Comparison of ENCODE assay signal across 27 cellular contexts in genomic region chr13:101399365-101399764, GRCh38. TPM values are rescaled to one million over a fixed set of nuclear protein-coding genes. Genes with fewer than 3 reads are reported as not detected.
DNase-seq lines count a peak whose midpoint lies in the region; ATAC-seq and TF ChIP-seq lines count a peak whose summit lies in the region.
"Had no signal": no experiment of that assay in that cellular context is flagged by ENCODE, and none has a peak within 500 bp of the region (broad histone marks: within the 10 kb centered on the region; RNA-seq: fewer than 3 reads in every experiment).

No MANE protein-coding gene starts in this region.

- H3K4me3 ChIP-seq in adipocyte (ENCODE audit: low read length) = no peak overlapping the region
- H3K4me3 ChIP-seq: body of pancreas, heart left ventricle, right lobe of liver, uterus had no signal

- H3K27ac ChIP-seq in foreskin keratinocyte (no peak overlapping the region), temporal lobe (ENCODE audit: low read depth, low read length) (peak overlapping the region; percentile 14)
- H3K27ac ChIP-seq: body of pancreas, heart left ventricle, right lobe of liver, uterus had no signal

- DNase-seq in HT1080 (ENCODE audit: low read depth) (peak; percentile 51), adipocyte (ENCODE audit: low read depth) (peak; percentile 23), foreskin keratinocyte (peak in 1 of 2 donors; percentile 59), AG20443 (ENCODE audit: low spot score) (no peak)
- DNase-seq: activated CD4-positive, alpha-beta T cell treated with anti-CD3 and anti-CD28 coated beads for 1 hour; activated naive CD8-positive, alpha-beta T cell treated with anti-CD3 and anti-CD28 coated beads, Interleukin-2, amount 10 ng/mL, durations not matched to agents 7 days and 5 days; activated T-cell treated with anti-CD3 and anti-CD28 coated beads for 4 hours; body of pancreas; Calu3; cerebellar nuclear complex; effector CD4-positive, alpha-beta T cell; heart left ventricle; KG1; left cardiac atrium; NCI-H2081; NCI-H345; NCI-H748 treated with DMSO at 0.1 percent for 48 hours; right lobe of liver; stimulated activated CD4-positive, alpha-beta T cell treated with anti-CD3 and anti-CD28 coated beads, Interleukin-15, amount 100 ng/mL, for 24 hours; stimulated activated naive CD4-positive, alpha-beta T cell; T-helper 2 cell; uterus had no signal

- no peak overlapping the region for H3K9ac ChIP-seq in adipocyte (ENCODE audit: low read length)

- H3K4me1 ChIP-seq in adipocyte (ENCODE audit: control insufficient read depth, insufficient read depth, low read length) = peaks cover 7% of the 10 kb centered on the region
- peaks cover 21% of the 10 kb centered on the region for H3K4me1 ChIP-seq in foreskin keratinocyte
- H3K4me1 ChIP-seq: body of pancreas, heart left ventricle, right lobe of liver, uterus had no signal

- H3K36me3 ChIP-seq in adipocyte (ENCODE audit: control insufficient read depth, insufficient read depth, low read length, severe bottlenecking) = no peaks in the 10 kb centered on the region
- H3K36me3 ChIP-seq: heart left ventricle, right lobe of liver, uterus had no signal

- ATAC-seq in foreskin keratinocyte (peak; percentile 36), GM19351 (IDR thresholded peaks at IDR 0.05; ENCODE audit: unreplicated experiment) (no peak), HG03378 (IDR thresholded peaks at IDR 0.05; ENCODE audit: unreplicated experiment) (no peak)
- ATAC-seq: body of pancreas, heart left ventricle, left cardiac atrium, right lobe of liver had no signal

- TF ChIP-seq CTCF in foreskin keratinocyte (conservative IDR thresholded peaks at IDR 0.05) = no peak

- H3K27me3 ChIP-seq in adipocyte (replicated peaks; ENCODE audit: control insufficient read depth, insufficient read depth, low read length) (no peaks in the 10 kb centered on the region), foreskin keratinocyte (no peaks in the 10 kb centered on the region)
- H3K27me3 ChIP-seq: body of pancreas, heart left ventricle, right lobe of liver, uterus had no signal

- no peaks in the 10 kb centered on the region for H3K9me3 ChIP-seq in adipocyte (ENCODE audit: control insufficient read depth, low read length)
- H3K9me3 ChIP-seq: body of pancreas, heart left ventricle, right lobe of liver, uterus had no signal

RNA-seq across cellular contexts. Expression of gene NALCN, which starts 16.9 kb away (rescaled TPM):
- 3.1 and 3.3 TPM in 2 replicates for total RNA-seq in HT1080 (2014; rRNA removed; shearing (Covaris generic))
- polyA plus RNA-seq in HT1080 (2015; cell fraction: cytosol; rRNA removed) = 4.6 and 5.6 TPM in 2 replicates
- 3.1 and 4.1 TPM in 2 replicates for polyA plus RNA-seq in HT1080 (2015; cell fraction: nucleus; rRNA removed)
- total RNA-seq in foreskin keratinocyte (0.07 TPM in 1 of 2 replicates, not detected in the other), temporal lobe (27.8 TPM)
- polyA plus RNA-seq in foreskin keratinocyte = 0.04 TPM in 1 of 2 replicates, not detected in the other
- total RNA-seq: activated naive CD8-positive, alpha-beta T cell treated with anti-CD3 and anti-CD28 coated beads, Interleukin-2, amount 10 ng/mL, durations not matched to agents 7 days and 5 days had no signal
- polyA plus RNA-seq: CD14-positive monocyte had no signal

RNA-seq across cellular contexts. Expression of gene ITGBL1, which starts 53.1 kb away (rescaled TPM):
- 39.5 and 44.0 TPM in 2 replicates for total RNA-seq in HT1080 (2014; rRNA removed; shearing (Covaris generic))
- polyA plus RNA-seq in HT1080 (2015; cell fraction: cytosol; rRNA removed) = 39.9 and 51.4 TPM in 2 replicates
- 87.8 and 96.9 TPM in 2 replicates for polyA plus RNA-seq in HT1080 (2015; cell fraction: nucleus; rRNA removed)
- total RNA-seq in foreskin keratinocyte = 0.20 and 0.60 TPM in 2 replicates
- polyA plus RNA-seq in foreskin keratinocyte = 0.16 and 0.39 TPM in 2 replicates
- total RNA-seq in temporal lobe = 2.2 TPM
- total RNA-seq: activated naive CD8-positive, alpha-beta T cell treated with anti-CD3 and anti-CD28 coated beads, Interleukin-2, amount 10 ng/mL, durations not matched to agents 7 days and 5 days; Calu3; neural crest cell had no signal
- polyA plus RNA-seq: CD14-positive monocyte had no signal

Comparison
In these comparisons a context has a peak if more than half of its experiments do, and no peak if none do; other contexts are left out.
1. RNA of gene ITGBL1, which starts 53.1 kb away (total RNA-seq): 39.5 to 44.0 TPM in HT1080; 2.2 TPM in temporal lobe (single experiment) and 0.20 to 0.60 TPM in foreskin keratinocyte; every median in the first group is over 10 times any median in the second.